40 cellular contexts compared by ENCODE assay signal in genomic region chr19:48665786-48666185, GRCh38. TPM values are rescaled to one million over a fixed set of nuclear protein-coding genes. Genes with fewer than 3 reads are reported as not detected.
"Had no signal": no experiment of that assay in that cellular context is flagged by ENCODE, and none has a peak within 500 bp of the region (broad histone marks: within the 10 kb centered on the region; RNA-seq: fewer than 3 reads in every experiment).

No MANE protein-coding gene starts in this region.

- FAIRE-seq: astrocyte, TTC549 had no signal

- H3K9me3 Mint-ChIP-seq: activated B cell treated with CpG ODN at 0.5 μM for 24 hours; activated naive CD4-positive, alpha-beta T cell treated with anti-CD3 and anti-CD28 coated beads for 36 hours; activated T-cell treated with anti-CD3 and anti-CD28 coated beads, Interleukin-2, amount 50 U/mL, for 4 hours; activated T-helper 1 cell treated with anti-CD3 and anti-CD28 coated beads, Interleukin-12 subunit alpha, Interleukin-12 subunit beta, Interleukin-2, Interleukin-4 antibody, amounts not matched to agents 30 ng/mL and 10 ng/mL and 1 ng/mL, durations not matched to agents 14 hours and 24 hours and 36 hours; activated T-helper 17 cell treated with anti-CD3 and anti-CD28 coated beads, Interleukin-2, amount 50 U/mL, for 72 hours had no signal

- H3K4me3 Mint-ChIP-seq: activated B cell treated with CpG ODN at 0.5 μM for 24 hours; activated CD4-positive, alpha-beta memory T cell treated with anti-CD3 and anti-CD28 coated beads for 36 hours; activated CD4-positive, alpha-beta T cell treated with anti-CD3 and anti-CD28 coated beads, Interleukin-2, amount 10 ng/mL, durations not matched to agents 24 days and 14 days; activated CD8-positive, alpha-beta T cell treated with anti-CD3 and anti-CD28 coated beads for 36 hours; activated naive CD4-positive, alpha-beta T cell treated with anti-CD3 and anti-CD28 coated beads for 36 hours; activated naive CD8-positive, alpha-beta T cell treated with anti-CD3 and anti-CD28 coated beads for 36 hours; activated T-cell treated with anti-CD3 and anti-CD28 coated beads, Interleukin-2, amount 50 U/mL, for 4 hours; activated T-cell treated with anti-CD3 and anti-CD28 coated beads, Interleukin-2, amount 50 U/mL, for 72 hours; activated T-helper 1 cell treated with anti-CD3 and anti-CD28 coated beads, Interleukin-12 subunit alpha, Interleukin-12 subunit beta, Interleukin-2, Interleukin-4 antibody, amounts not matched to agents 30 ng/mL and 10 ng/mL and 1 ng/mL, durations not matched to agents 14 hours and 24 hours and 36 hours; activated T-helper 17 cell treated with anti-CD3 and anti-CD28 coated beads, Interleukin-2, amount 50 U/mL, for 72 hours; T-cell; T-helper 17 cell had no signal

- H3K27ac Mint-ChIP-seq: activated B cell treated with CpG ODN at 0.5 μM for 24 hours; activated CD4-positive, alpha-beta memory T cell treated with anti-CD3 and anti-CD28 coated beads for 36 hours; activated CD4-positive, alpha-beta T cell treated with anti-CD3 and anti-CD28 coated beads, Interleukin-2, amount 10 ng/mL, durations not matched to agents 24 days and 14 days; activated CD8-positive, alpha-beta T cell treated with anti-CD3 and anti-CD28 coated beads for 36 hours; activated naive CD4-positive, alpha-beta T cell treated with anti-CD3 and anti-CD28 coated beads for 36 hours; activated naive CD4-positive, alpha-beta T cell treated with anti-CD3 and anti-CD28 coated beads, Interleukin-2, amount 50 U/mL, for 72 hours; activated naive CD8-positive, alpha-beta T cell treated with anti-CD3 and anti-CD28 coated beads for 36 hours; activated T-cell treated with anti-CD3 and anti-CD28 coated beads, Interleukin-2, amount 50 U/mL, for 72 hours; activated T-helper 1 cell treated with anti-CD3 and anti-CD28 coated beads, Interleukin-12 subunit alpha, Interleukin-12 subunit beta, Interleukin-2, Interleukin-4 antibody, amounts not matched to agents 30 ng/mL and 10 ng/mL and 1 ng/mL, durations not matched to agents 14 hours and 24 hours and 36 hours; activated T-helper 17 cell treated with anti-CD3 and anti-CD28 coated beads, Interleukin-2, amount 50 U/mL, for 72 hours; T-cell; T-helper 17 cell had no signal

- H3K4me1 ChIP-seq: breast epithelium had no signal

- H3K27ac ChIP-seq: adrenal gland, body of pancreas, brain microvascular endothelial cell, breast epithelium, VCaP had no signal

- ATAC-seq: activated CD8-positive, alpha-beta T cell treated with anti-CD3 and anti-CD28 coated beads for 36 hours; activated naive CD4-positive, alpha-beta T cell treated with anti-CD3 and anti-CD28 coated beads, Interleukin-2, amount 50 U/mL, for 72 hours; activated T-cell treated with anti-CD3 and anti-CD28 coated beads, Interleukin-2, amount 50 U/mL, for 4 hours; activated T-cell treated with anti-CD3 and anti-CD28 coated beads, Interleukin-2, amount 50 U/mL, for 72 hours; activated T-helper 17 cell treated with anti-CD3 and anti-CD28 coated beads, Interleukin-2, amount 50 U/mL, for 72 hours; body of pancreas; T-cell; T-helper 17 cell had no signal

- H3K9me3 ChIP-seq: adrenal gland, body of pancreas, breast epithelium had no signal

- DNase-seq: activated B cell treated with CpG ODN at 0.5 μM for 24 hours; activated CD4-positive, alpha-beta memory T cell treated with anti-CD3 and anti-CD28 coated beads for 36 hours; activated CD4-positive, alpha-beta T cell treated with anti-CD3 and anti-CD28 coated beads for 4 hours; activated CD4-positive, alpha-beta T cell treated with anti-CD3 and anti-CD28 coated beads, Interleukin-2, amount 10 ng/mL, durations not matched to agents 24 days and 14 days; activated CD4-positive, alpha-beta T cell treated with anti-CD3 and anti-CD28 coated beads, Interleukin-2, amount 50 U/mL, for 1 hour; activated CD4-positive, alpha-beta T cell treated with anti-CD3 and anti-CD28 coated beads, Interleukin-2, amount 50 U/mL, for 4 hours; activated CD4-positive, CD25-positive, alpha-beta regulatory T cell treated with anti-CD3 and anti-CD28 coated beads, Interleukin-2, amount 50 U/mL, for 72 hours; activated CD8-positive, alpha-beta memory T cell treated with anti-CD3 and anti-CD28 coated beads, Interleukin-2, amount 50 U/mL, for 4 hours; activated CD8-positive, alpha-beta T cell treated with anti-CD3 and anti-CD28 coated beads for 36 hours; activated effector memory CD4-positive, alpha-beta T cell treated with anti-CD3 and anti-CD28 coated beads, Interleukin-2, amount 50 U/mL, for 16 hours; activated gamma-delta T cell treated with Interleukin-2 at 50 U/mL for 16 hours; activated naive CD4-positive, alpha-beta T cell; activated naive CD4-positive, alpha-beta T cell treated with anti-CD3 and anti-CD28 coated beads for 36 hours; activated naive CD4-positive, alpha-beta T cell treated with anti-CD3 and anti-CD28 coated beads, Interleukin-2, amount 50 U/mL, for 16 hours; activated naive CD8-positive, alpha-beta T cell treated with anti-CD3 and anti-CD28 coated beads for 36 hours; activated T-cell treated with anti-CD3 and anti-CD28 coated beads for 4 hours; activated T-cell treated with anti-CD3 and anti-CD28 coated beads, Interleukin-2, amount 50 U/mL, for 1 hour; activated T-cell treated with anti-CD3 and anti-CD28 coated beads, Interleukin-2, amount 50 U/mL, for 4 hours; activated T-cell treated with anti-CD3 and anti-CD28 coated beads, Interleukin-2, amount 50 U/mL, for 72 hours; adrenal gland; amniotic stem cell; aorta; body of pancreas; brain microvascular endothelial cell; central memory CD4-positive, alpha-beta T cell; T-cell; T-helper 17 cell; T1000 had no signal

- H3K36me3 Mint-ChIP-seq: activated CD4-positive, alpha-beta memory T cell treated with anti-CD3 and anti-CD28 coated beads for 36 hours; activated naive CD4-positive, alpha-beta T cell treated with anti-CD3 and anti-CD28 coated beads, Interleukin-2, amount 50 U/mL, for 72 hours; activated naive CD8-positive, alpha-beta T cell treated with anti-CD3 and anti-CD28 coated beads for 36 hours; T-cell had no signal

- H3K36me3 ChIP-seq: adrenal gland, brain microvascular endothelial cell, breast epithelium had no signal

- H3K4me3 ChIP-seq: adrenal gland, body of pancreas, breast epithelium had no signal

- H3K27me3 ChIP-seq: adrenal gland, body of pancreas, brain microvascular endothelial cell, breast epithelium had no signal

- H3K27me3 Mint-ChIP-seq: activated B cell treated with CpG ODN at 0.5 μM for 24 hours; activated CD4-positive, alpha-beta memory T cell treated with anti-CD3 and anti-CD28 coated beads for 36 hours; activated CD4-positive, alpha-beta T cell treated with anti-CD3 and anti-CD28 coated beads, Interleukin-2, amount 10 ng/mL, durations not matched to agents 24 days and 14 days; activated CD8-positive, alpha-beta T cell treated with anti-CD3 and anti-CD28 coated beads for 36 hours; activated naive CD8-positive, alpha-beta T cell treated with anti-CD3 and anti-CD28 coated beads for 36 hours; activated T-helper 17 cell treated with anti-CD3 and anti-CD28 coated beads, Interleukin-2, amount 50 U/mL, for 72 hours; T-cell; T-helper 17 cell had no signal

RNA-seq across cellular contexts. Expression of gene NTN5, which starts 7.0 kb away (rescaled TPM):
- total RNA-seq: body of pancreas, cardiac septum, cerebellum had no signal

RNA-seq across cellular contexts. Expression of gene FUT2, which starts 30.0 kb away (rescaled TPM):
- total RNA-seq: activated B cell treated with CpG ODN at 0.5 μM for 24 hours; activated CD4-positive, alpha-beta memory T cell treated with anti-CD3 and anti-CD28 coated beads for 36 hours; activated CD4-positive, alpha-beta T cell treated with anti-CD3 and anti-CD28 coated beads, Interleukin-2, amount 10 ng/mL, durations not matched to agents 24 days and 14 days; activated CD8-positive, alpha-beta memory T cell treated with anti-CD3 and anti-CD28 coated beads for 36 hours; activated CD8-positive, alpha-beta T cell treated with anti-CD3 and anti-CD28 coated beads for 36 hours; activated naive CD4-positive, alpha-beta T cell treated with anti-CD3 and anti-CD28 coated beads for 36 hours; activated naive CD4-positive, alpha-beta T cell treated with anti-CD3 and anti-CD28 coated beads, Interleukin-2, amount 50 U/mL, for 72 hours; activated naive CD8-positive, alpha-beta T cell treated with anti-CD3 and anti-CD28 coated beads for 36 hours; activated T-cell treated with anti-CD3 and anti-CD28 coated beads, Interleukin-2, amount 50 U/mL, for 72 hours; activated T-helper 1 cell treated with anti-CD3 and anti-CD28 coated beads, Interleukin-12 subunit alpha, Interleukin-12 subunit beta, Interleukin-2, Interleukin-4 antibody, amounts not matched to agents 30 ng/mL and 10 ng/mL and 1 ng/mL, durations not matched to agents 14 hours and 24 hours and 36 hours; activated T-helper 17 cell treated with anti-CD3 and anti-CD28 coated beads, Interleukin-2, amount 50 U/mL, for 72 hours; adrenal gland; aorta; astrocyte; cardiac septum; T-helper 1 cell treated with Interleukin-12 subunit alpha and Interleukin-12 subunit beta and Interleukin-4 antibody, amounts not matched to agents 30 ng/mL and 1 ng/mL, for 36 hours; T-helper 17 cell; T-helper 2 cell treated with Interferon-gamma antibody and Interleukin-4, amounts not matched to agents 100 ng/mL and 5 ng/mL, for 36 hours had no signal
